5 cellular contexts compared by ENCODE assay signal in the genomic region with DNA sequence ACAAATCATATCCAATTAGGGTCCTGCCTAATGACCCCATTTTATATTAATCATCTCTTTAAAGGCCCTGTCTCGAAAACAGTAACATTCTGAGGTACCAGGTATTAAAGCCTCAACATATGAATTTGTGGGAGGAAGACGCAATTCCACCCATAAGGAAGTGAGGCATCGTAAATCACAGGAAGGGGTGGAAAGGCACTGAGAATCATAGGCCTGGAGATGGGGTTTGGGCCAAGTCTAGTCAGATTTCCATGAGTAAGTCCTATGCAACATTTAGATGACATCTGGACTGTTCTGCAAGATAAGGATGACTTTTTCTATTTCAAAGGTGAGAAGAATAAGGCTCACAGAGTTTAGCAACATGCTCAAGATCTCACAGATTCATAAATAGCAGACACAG.
"Had no signal": no experiment of that assay in that cellular context is flagged by ENCODE, and none has a peak within 500 bp of the region (broad histone marks: within the 10 kb centered on the region; RNA-seq: fewer than 3 reads in every experiment).

No MANE protein-coding gene starts in this region.

- H3K4me3 ChIP-seq: GM23338, K562 had no signal

- ATAC-seq: GM23338, K562 had no signal

- DNase-seq: H9, HCEC 1CT, IMR-90 had no signal
